Comparison of ENCODE assay signal across 3 cellular contexts in the genomic region with DNA sequence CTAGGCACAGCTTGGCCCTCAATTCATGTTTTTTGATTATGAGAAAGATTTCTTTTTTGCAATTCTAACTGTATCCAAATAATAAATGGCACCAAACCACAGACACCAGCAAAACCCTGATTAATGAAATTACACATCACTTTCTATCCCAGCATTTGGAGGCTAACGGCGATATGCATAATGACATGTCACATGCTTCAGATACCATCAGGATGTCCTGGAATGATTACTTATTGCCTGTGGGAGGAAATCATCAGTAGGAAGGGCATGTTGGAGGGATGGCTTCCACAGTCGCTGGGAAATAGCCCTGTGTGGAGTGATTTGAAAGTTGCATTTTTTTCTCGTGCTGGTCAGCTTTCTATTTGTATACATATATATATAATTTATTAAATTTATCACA.
"Had no signal": no experiment of that assay in that cellular context is flagged by ENCODE, and none has a peak within 500 bp of the region (broad histone marks: within the 10 kb centered on the region; RNA-seq: fewer than 3 reads in every experiment).

No MANE protein-coding gene starts in this region.

- ATAC-seq: GM12878 had no signal

- H3K4me3 ChIP-seq: GM12878 had no signal

- DNase-seq: GDM1, GF-D8 had no signal
